ENCODE assay signal across 32 cellular contexts in genomic region chr18:32029558-32029957, GRCh38. TPM values are rescaled to one million over a fixed set of nuclear protein-coding genes. Genes with fewer than 3 reads are reported as not detected.
A peak's percentile ranks its signal among the peaks of the same experiment; 100 is the strongest.
DNase-seq lines count a peak whose midpoint lies in the region; ATAC-seq and TF ChIP-seq lines count a peak whose summit lies in the region.
"Had no signal": no experiment of that assay in that cellular context is flagged by ENCODE, and none has a peak within 500 bp of the region (broad histone marks: within the 10 kb centered on the region; RNA-seq: fewer than 3 reads in every experiment).

No MANE protein-coding gene starts in this region.

- no peaks in the 10 kb centered on the region for H3K36me3 ChIP-seq in Loucy (ENCODE audit: insufficient read depth, low read length)
- H3K36me3 ChIP-seq: brain microvascular endothelial cell, gastroesophageal sphincter, prostate gland, transverse colon had no signal

- H3K4me3 ChIP-seq in Loucy (ENCODE audit: low read length, poor library complexity, severe bottlenecking), result no peak overlapping the region
- H3K4me3 ChIP-seq: gastroesophageal sphincter, prostate gland, transverse colon had no signal

- H3K9ac ChIP-seq in Loucy (ENCODE audit: low read depth, low read length, poor library complexity, severe bottlenecking), result no peak overlapping the region

- DNase-seq in activated naive CD4-positive, alpha-beta T cell treated with anti-CD3 and anti-CD28 coated beads, Interleukin-2, amount 50 U/mL, for 72 hours (ENCODE audit: low spot score in 2 of 2), result no peak
- DNase-seq in activated naive CD4-positive, alpha-beta T cell (lab: John Stamatoyannopoulos, UW), result no peak
- DNase-seq in activated naive CD8-positive, alpha-beta T cell treated with anti-CD3 and anti-CD28 coated beads, Interleukin-2, amount 10 ng/mL, durations not matched to agents 7 days and 5 days, result no peak
- no peak for DNase-seq in stimulated activated effector memory CD8-positive, alpha-beta T cell treated with anti-CD3 and anti-CD28 coated beads, Interleukin-12 subunit alpha, Interleukin-12 subunit beta, amount 100 ng/mL, for 72 hours (ENCODE audit: low spot score in 2 of 2)
- no peak for DNase-seq in GM10266 (ENCODE audit: extremely low spot score)
- DNase-seq: ACHN; activated CD4-positive, CD25-positive, alpha-beta regulatory T cell treated with anti-CD3 and anti-CD28 coated beads, Interleukin-2, amount 50 U/mL, for 72 hours; brain microvascular endothelial cell; Calu3; DMS79 treated with DMSO at 0.1 percent for 48 hours; GDM1; Karpas-422; kidney glomerular epithelial cell; NCI-H1436; NCI-H2081 treated with DMSO at 0.1 percent for 48 hours; NCI-H345; nucleus accumbens; Right ventricle myocardium superior; stimulated activated CD4-positive, alpha-beta T cell treated with anti-CD3 and anti-CD28 coated beads, Interleukin-12 subunit alpha, Interleukin-12 subunit beta, amount 100 ng/mL, for 4 hours; stimulated activated CD4-positive, alpha-beta T cell treated with anti-CD3 and anti-CD28 coated beads, Interleukin-4, amount 100 ng/mL, for 1 hour; transverse colon had no signal

- H3K9me3 ChIP-seq in Loucy (ENCODE audit: insufficient read depth, low read depth, low read length), result no peaks in the 10 kb centered on the region
- H3K9me3 ChIP-seq: gastroesophageal sphincter, prostate gland, transverse colon had no signal

- peaks cover 45% of the 10 kb centered on the region for H3K4me1 Mint-ChIP-seq in activated naive CD8-positive, alpha-beta T cell treated with anti-CD3 and anti-CD28 coated beads, Interleukin-2, amount 10 ng/mL, durations not matched to agents 7 days and 5 days
- peaks cover 70% of the 10 kb centered on the region for H3K4me1 Mint-ChIP-seq in stimulated activated effector memory CD8-positive, alpha-beta T cell treated with anti-CD3 and anti-CD28 coated beads, Interleukin-12 subunit alpha, Interleukin-12 subunit beta, amount 100 ng/mL, for 72 hours
- H3K4me1 Mint-ChIP-seq: mesothelial cell of epicardium had no signal

- H3K36me3 Mint-ChIP-seq in activated naive CD4-positive, alpha-beta T cell treated with anti-CD3 and anti-CD28 coated beads, Interleukin-2, amount 50 U/mL, for 72 hours, result peaks cover 5 to 13% of the 10 kb centered on the region in 2 donors
- peaks cover 62% of the 10 kb centered on the region for H3K36me3 Mint-ChIP-seq in activated naive CD8-positive, alpha-beta T cell treated with anti-CD3 and anti-CD28 coated beads, Interleukin-2, amount 10 ng/mL, durations not matched to agents 7 days and 5 days
- peaks cover 29% of the 10 kb centered on the region for H3K36me3 Mint-ChIP-seq in stimulated activated effector memory CD8-positive, alpha-beta T cell treated with anti-CD3 and anti-CD28 coated beads, Interleukin-12 subunit alpha, Interleukin-12 subunit beta, amount 100 ng/mL, for 72 hours
- H3K36me3 Mint-ChIP-seq: mesothelial cell of epicardium had no signal

- no peak overlapping the region for H3K4me3 Mint-ChIP-seq in activated naive CD8-positive, alpha-beta T cell treated with anti-CD3 and anti-CD28 coated beads, Interleukin-2, amount 10 ng/mL, durations not matched to agents 7 days and 5 days
- peak overlapping the region; percentile 35 for H3K4me3 Mint-ChIP-seq in stimulated activated effector memory CD8-positive, alpha-beta T cell treated with anti-CD3 and anti-CD28 coated beads, Interleukin-12 subunit alpha, Interleukin-12 subunit beta, amount 100 ng/mL, for 72 hours
- H3K4me3 Mint-ChIP-seq: B cell, mesothelial cell of epicardium had no signal

- POLR2A ChIA-PET in activated naive CD8-positive, alpha-beta T cell treated with anti-CD3 and anti-CD28 coated beads, Interleukin-2, amount 10 ng/mL, durations not matched to agents 7 days and 5 days (lab: Charles Lee), result interaction anchor here (0.6 to 1.9 kb wide), 3 partner anchors 10 to 63 kb away, joined by 4 to 8 read pairs (median 6); partner anchors contain the start of genes RNF125 and RNF138

- H3K27ac Mint-ChIP-seq in activated naive CD4-positive, alpha-beta T cell treated with anti-CD3 and anti-CD28 coated beads, Interleukin-2, amount 50 U/mL, for 72 hours, result peak overlapping the region; percentile 73 to 80
- peak overlapping the region; percentile 49 for H3K27ac Mint-ChIP-seq in activated naive CD8-positive, alpha-beta T cell treated with anti-CD3 and anti-CD28 coated beads, Interleukin-2, amount 10 ng/mL, durations not matched to agents 7 days and 5 days
- H3K27ac Mint-ChIP-seq in stimulated activated effector memory CD8-positive, alpha-beta T cell treated with anti-CD3 and anti-CD28 coated beads, Interleukin-12 subunit alpha, Interleukin-12 subunit beta, amount 100 ng/mL, for 72 hours, result peak overlapping the region; percentile 79
- H3K27ac Mint-ChIP-seq: B cell, mesothelial cell of epicardium had no signal

- H3K4me1 ChIP-seq in Loucy (ENCODE audit: insufficient read depth, low read length, poor library complexity, severe bottlenecking), result peaks cover 49% of the 10 kb centered on the region
- H3K4me1 ChIP-seq: gastroesophageal sphincter, prostate gland had no signal

- H3F3A ChIP-seq in Loucy (ENCODE audit: low read depth), result no peaks in the 10 kb centered on the region

- H3K27me3 Mint-ChIP-seq in activated naive CD8-positive, alpha-beta T cell treated with anti-CD3 and anti-CD28 coated beads, Interleukin-2, amount 10 ng/mL, durations not matched to agents 7 days and 5 days, result no peaks in the 10 kb centered on the region
- H3K27me3 Mint-ChIP-seq: B cell had no signal

- peak in 1 of 2 donors; percentile 55 for ATAC-seq in activated naive CD4-positive, alpha-beta T cell treated with anti-CD3 and anti-CD28 coated beads, Interleukin-2, amount 50 U/mL, for 72 hours
- ATAC-seq in activated naive CD8-positive, alpha-beta T cell treated with anti-CD3 and anti-CD28 coated beads, Interleukin-2, amount 10 ng/mL, durations not matched to agents 7 days and 5 days (ENCODE audit: low read depth), result no peak
- peak; percentile 57 for ATAC-seq in stimulated activated effector memory CD8-positive, alpha-beta T cell treated with anti-CD3 and anti-CD28 coated beads, Interleukin-12 subunit alpha, Interleukin-12 subunit beta, amount 100 ng/mL, for 72 hours
- ATAC-seq in HG03439 (IDR thresholded peaks at IDR 0.05; ENCODE audit: unreplicated experiment) (no peak), GM18517 (IDR thresholded peaks at IDR 0.05; ENCODE audit: unreplicated experiment) (no peak)
- ATAC-seq: gastroesophageal sphincter, HCT116, HepG2, sciatic nerve, SK-N-SH treated with all-trans-retinoic acid at 6 μM for 48 hours had no signal

- no peaks in the 10 kb centered on the region for H3K9me2 ChIP-seq in Loucy (replicated peaks; ENCODE audit: low read depth, low read length)

- H2AFZ ChIP-seq in Loucy (ENCODE audit: low read length), result no peak overlapping the region

- H3K79me2 ChIP-seq in Loucy (ENCODE audit: insufficient read depth, low read length), result peaks cover 86% of the 10 kb centered on the region

- peaks cover 0 to 4% of the 10 kb centered on the region in 2 donors for H3K9me3 Mint-ChIP-seq in activated naive CD4-positive, alpha-beta T cell treated with anti-CD3 and anti-CD28 coated beads, Interleukin-2, amount 50 U/mL, for 72 hours
- H3K9me3 Mint-ChIP-seq in activated naive CD8-positive, alpha-beta T cell treated with anti-CD3 and anti-CD28 coated beads, Interleukin-2, amount 10 ng/mL, durations not matched to agents 7 days and 5 days, result no peaks in the 10 kb centered on the region
- H3K9me3 Mint-ChIP-seq in stimulated activated effector memory CD8-positive, alpha-beta T cell treated with anti-CD3 and anti-CD28 coated beads, Interleukin-12 subunit alpha, Interleukin-12 subunit beta, amount 100 ng/mL, for 72 hours, result no peaks in the 10 kb centered on the region
- H3K9me3 Mint-ChIP-seq: mesothelial cell of epicardium had no signal

- TF ChIP-seq CTCF in Loucy (conservative IDR thresholded peaks at IDR 0.05; ENCODE audit: low read length), result no peak
- no peak for TF ChIP-seq CTCF in GM10266 (IDR thresholded peaks at IDR 0.05; ENCODE audit: control insufficient read depth, insufficient read depth, low read depth, missing control alignments)

- H3K4me2 ChIP-seq in Loucy (ENCODE audit: low read depth, low read length, poor library complexity, severe bottlenecking), result peak overlapping the region; percentile 7

- H3K27me3 ChIP-seq in Loucy (ENCODE audit: insufficient read depth, low read length, poor library complexity, severe bottlenecking), result no peaks in the 10 kb centered on the region
- H3K27me3 ChIP-seq: brain microvascular endothelial cell, gastroesophageal sphincter, transverse colon had no signal

- H4K20me1 ChIP-seq in Loucy (ENCODE audit: insufficient read depth, low read length, poor library complexity, severe bottlenecking), result peaks cover 8% of the 10 kb centered on the region

RNA-seq across cellular contexts. Expression of gene RNF125, which starts 10.9 kb away (rescaled TPM):
- total RNA-seq in activated naive CD4-positive, alpha-beta T cell treated with anti-CD3 and anti-CD28 coated beads, Interleukin-2, amount 50 U/mL, for 72 hours, result 10 to 100 TPM; 12.0 to 13.8 TPM
- 10 to 100 TPM; 29.0 to 31.2 TPM for total RNA-seq in activated naive CD8-positive, alpha-beta T cell treated with anti-CD3 and anti-CD28 coated beads, Interleukin-2, amount 10 ng/mL, durations not matched to agents 7 days and 5 days
